8 cellular contexts compared by ENCODE assay signal in genomic region chr6:79536969-79537747, GRCh38. TPM values are rescaled to one million over a fixed set of nuclear protein-coding genes. Genes with fewer than 3 reads are reported as not detected.
DNase-seq lines count a peak whose midpoint lies in the region; ATAC-seq, FAIRE-seq and TF ChIP-seq lines count a peak whose summit lies in the region.

TSS of gene LCA5 (minus strand) at chr6:79537430. CDS start at chr6:79518894, 18,536 bp downstream.

- H3K27me3 Mint-ChIP-seq in activated T-helper 2 cell treated with anti-CD3 and anti-CD28 coated beads, Interferon-gamma antibody, Interleukin-2, Interleukin-4, amounts not matched to agents 10 μg/mL and 5 μg/mL and 100 μg/mL, durations not matched to agents 14 hours and 24 hours and 36 hours (ENCODE audit: low read depth) = peaks cover 28% of the 10 kb centered on the region
- peaks cover 7 to 20% of the 10 kb centered on the region in 2 donors for H3K27me3 Mint-ChIP-seq in natural killer cell (ENCODE audit: low read depth in 2 of 2)
- H3K27me3 Mint-ChIP-seq in stimulated activated naive B cell treated with anti-CD40 and anti-IgM and Interleukin-4, amounts not matched to agents 10 μg/mL and 1 μg/mL and 100 μg/mL, for 72 hours = peaks cover 0 to 4% of the 10 kb centered on the region in 2 donors

- H3K4me3 ChIP-seq in DND-41 (ENCODE audit: low read depth in 1 of 2, low read length in 2 of 2) = no peak within 1 kb of the TSS
- peak within 1 kb of the TSS; percentile 54 for H3K4me3 ChIP-seq in Jurkat, Clone E6-1 (ENCODE audit: low read length)

- H3K4me2 ChIP-seq in DND-41 (ENCODE audit: insufficient read depth, low read length) = no peak within 1 kb of the TSS

- H3K9me3 Mint-ChIP-seq in activated T-helper 2 cell treated with anti-CD3 and anti-CD28 coated beads, Interferon-gamma antibody, Interleukin-2, Interleukin-4, amounts not matched to agents 10 μg/mL and 5 μg/mL and 100 μg/mL, durations not matched to agents 14 hours and 24 hours and 36 hours = no peaks in the 10 kb centered on the region
- H3K9me3 Mint-ChIP-seq in natural killer cell = peaks cover 0 to 3% of the 10 kb centered on the region in 2 donors
- H3K9me3 Mint-ChIP-seq in stimulated activated naive B cell treated with anti-CD40 and anti-IgM and Interleukin-4, amounts not matched to agents 10 μg/mL and 1 μg/mL and 100 μg/mL, for 72 hours = no peaks in the 10 kb centered on the region

- H3K27ac ChIP-seq in DND-41 (ENCODE audit: low read length) = no peak within 1 kb of the TSS

- peaks cover 23% of the 10 kb centered on the region for H3K27me3 ChIP-seq in DND-41 (ENCODE audit: insufficient read depth, low read length, poor library complexity)

- no peak within 1 kb of the TSS for H3K27ac Mint-ChIP-seq in activated T-helper 2 cell treated with anti-CD3 and anti-CD28 coated beads, Interferon-gamma antibody, Interleukin-2, Interleukin-4, amounts not matched to agents 10 μg/mL and 5 μg/mL and 100 μg/mL, durations not matched to agents 14 hours and 24 hours and 36 hours
- no peak within 1 kb of the TSS for H3K27ac Mint-ChIP-seq in natural killer cell
- no peak within 1 kb of the TSS for H3K27ac Mint-ChIP-seq in stimulated activated naive B cell treated with anti-CD40 and anti-IgM and Interleukin-4, amounts not matched to agents 10 μg/mL and 1 μg/mL and 100 μg/mL, for 72 hours

- intact Hi-C loops in activated T-helper 2 cell treated with anti-CD3 and anti-CD28 coated beads, Interferon-gamma antibody, Interleukin-2, Interleukin-4, amounts not matched to agents 10 μg/mL and 5 μg/mL and 100 μg/mL, durations not matched to agents 14 hours and 24 hours and 36 hours (cut with micrococcal nuclease) = loop anchor here (2.0 to 5.0 kb wide), 2 partner anchors 305 to 458 kb away; partner anchors contain the start of genes HMGN3 and PHIP
- intact Hi-C loops in natural killer cell (cut with micrococcal nuclease) = loop anchor here (10.0 kb wide), 2 partner anchors 302 to 452 kb away; partner anchors contain the start of gene HMGN3

- ATAC-seq in DND-41 (ENCODE audit: insufficient read depth, low read depth) = peak; percentile 19; the same call in 1 of the 3 replicates
- peak; percentile 100 for ATAC-seq in GM21723 (IDR thresholded peaks at IDR 0.05; ENCODE audit: unreplicated experiment)
- ATAC-seq in natural killer cell = peak; percentile 95 to 96 (median 96)
- ATAC-seq in stimulated activated naive B cell treated with anti-CD40 and anti-IgM and Interleukin-4, amounts not matched to agents 10 μg/mL and 1 μg/mL and 100 μg/mL, for 72 hours (replicated peaks) = peak; percentile 99

- H2AFZ ChIP-seq in DND-41 (ENCODE audit: low read depth, low read length) = no peak within 1 kb of the TSS

- H3K4me1 ChIP-seq in DND-41 (ENCODE audit: insufficient read depth, low read length) = no peaks in the 10 kb centered on the region

- no peaks in the 10 kb centered on the region for H3K36me3 Mint-ChIP-seq in activated T-helper 2 cell treated with anti-CD3 and anti-CD28 coated beads, Interferon-gamma antibody, Interleukin-2, Interleukin-4, amounts not matched to agents 10 μg/mL and 5 μg/mL and 100 μg/mL, durations not matched to agents 14 hours and 24 hours and 36 hours (ENCODE audit: low read depth)
- no peaks in the 10 kb centered on the region for H3K36me3 Mint-ChIP-seq in natural killer cell
- H3K36me3 Mint-ChIP-seq in stimulated activated naive B cell treated with anti-CD40 and anti-IgM and Interleukin-4, amounts not matched to agents 10 μg/mL and 1 μg/mL and 100 μg/mL, for 72 hours = peaks cover 2 to 4% of the 10 kb centered on the region in 2 donors

- TF ChIP-seq CTCF in DND-41 (IDR thresholded peaks at IDR 0.05; ENCODE audit: borderline replicate concordance, extremely low read depth, low read length, poor library complexity, severe bottlenecking) (no peak), natural killer cell (IDR thresholded peaks at IDR 0.05) (no peak)

- no peaks in the 10 kb centered on the region for H4K20me1 ChIP-seq in DND-41 (ENCODE audit: insufficient read depth, low read length)

- H3K36me3 ChIP-seq in DND-41 (ENCODE audit: insufficient read depth, low read length) = no peaks in the 10 kb centered on the region

- no peak within 1 kb of the TSS for H3K4me3 Mint-ChIP-seq in activated T-helper 2 cell treated with anti-CD3 and anti-CD28 coated beads, Interferon-gamma antibody, Interleukin-2, Interleukin-4, amounts not matched to agents 10 μg/mL and 5 μg/mL and 100 μg/mL, durations not matched to agents 14 hours and 24 hours and 36 hours (ENCODE audit: low read depth)
- H3K4me3 Mint-ChIP-seq in natural killer cell = no peak within 1 kb of the TSS
- H3K4me3 Mint-ChIP-seq in stimulated activated naive B cell treated with anti-CD40 and anti-IgM and Interleukin-4, amounts not matched to agents 10 μg/mL and 1 μg/mL and 100 μg/mL, for 72 hours = no peak within 1 kb of the TSS

- H3K4me1 Mint-ChIP-seq in activated T-helper 2 cell treated with anti-CD3 and anti-CD28 coated beads, Interferon-gamma antibody, Interleukin-2, Interleukin-4, amounts not matched to agents 10 μg/mL and 5 μg/mL and 100 μg/mL, durations not matched to agents 14 hours and 24 hours and 36 hours (ENCODE audit: low read depth) = no peaks in the 10 kb centered on the region
- H3K4me1 Mint-ChIP-seq in natural killer cell = no peaks in the 10 kb centered on the region
- H3K4me1 Mint-ChIP-seq in stimulated activated naive B cell treated with anti-CD40 and anti-IgM and Interleukin-4, amounts not matched to agents 10 μg/mL and 1 μg/mL and 100 μg/mL, for 72 hours = no peaks in the 10 kb centered on the region

- FAIRE-seq in RCC 7860 (lab: Jason Lieb, UNC) = peak; percentile 81

- H3K9me3 ChIP-seq in DND-41 (ENCODE audit: insufficient read depth, low read length, severe bottlenecking) = no peaks in the 10 kb centered on the region

- no peak within 1 kb of the TSS for H3K9ac ChIP-seq in DND-41 (ENCODE audit: low read depth, low read length)

- no peaks in the 10 kb centered on the region for H3K79me2 ChIP-seq in DND-41 (ENCODE audit: insufficient read depth, low read length)

- DNase-seq in DND-41 = no peak
- DNase-seq in Jurkat, Clone E6-1 (ENCODE audit: low read depth, low spot score) = peak; percentile 81
- peak; percentile 90 for DNase-seq in RCC 7860 (ENCODE audit: low spot score)
- DNase-seq in activated T-helper 2 cell treated with anti-CD3 and anti-CD28 coated beads, Interferon-gamma antibody, Interleukin-2, Interleukin-4, amounts not matched to agents 10 μg/mL and 5 μg/mL and 100 μg/mL, durations not matched to agents 14 hours and 24 hours and 36 hours (ENCODE audit: low spot score) = peak; percentile 82
- peak; percentile 93 for DNase-seq in fibroblast of the conjunctiva (ENCODE audit: low read depth)
- peak; percentile 79 for DNase-seq in natural killer cell
- peak; percentile 88 for DNase-seq in stimulated activated naive B cell treated with anti-CD40 and anti-IgM and Interleukin-4, amounts not matched to agents 10 μg/mL and 1 μg/mL and 100 μg/mL, for 72 hours

RNA-seq across cellular contexts. Expression of gene LCA5, which starts in this region (rescaled TPM):
- not detected for polyA plus RNA-seq in Jurkat, Clone E6-1 (2012; ENCODE audit: insufficient read depth, insufficient read length)
- 0.09 and 0.18 TPM in 2 replicates for total RNA-seq in activated T-helper 2 cell treated with anti-CD3 and anti-CD28 coated beads, Interferon-gamma antibody, Interleukin-2, Interleukin-4, amounts not matched to agents 10 μg/mL and 5 μg/mL and 100 μg/mL, durations not matched to agents 14 hours and 24 hours and 36 hours
- under 1 TPM in 1 of 3 donors, not detected in 2; 0.07 TPM for total RNA-seq in natural killer cell

Comparison
In these comparisons a context has a peak if more than half of its experiments do, and no peak if none do; other contexts are left out.
1. Peak in DNase-seq in activated T-helper 2 cell treated with anti-CD3 and anti-CD28 coated beads, Interferon-gamma antibody, Interleukin-2, Interleukin-4, amounts not matched to agents 10 μg/mL and 5 μg/mL and 100 μg/mL, durations not matched to agents 14 hours and 24 hours and 36 hours; RNA of the gene not detected or under 1 TPM.
2. Peak in DNase-seq and ATAC-seq in natural killer cell; RNA of the gene not detected or under 1 TPM.
3. ATAC-seq: peak in every context shown above with its lines; median percentile 100 in GM21723; 99 in stimulated activated naive B cell treated with anti-CD40 and anti-IgM and Interleukin-4, amounts not matched to agents 10 μg/mL and 1 μg/mL and 100 μg/mL, for 72 hours; 96 in natural killer cell; 19 in DND-41.